ENCODE assay signal across 9 cellular contexts in the genomic region with DNA sequence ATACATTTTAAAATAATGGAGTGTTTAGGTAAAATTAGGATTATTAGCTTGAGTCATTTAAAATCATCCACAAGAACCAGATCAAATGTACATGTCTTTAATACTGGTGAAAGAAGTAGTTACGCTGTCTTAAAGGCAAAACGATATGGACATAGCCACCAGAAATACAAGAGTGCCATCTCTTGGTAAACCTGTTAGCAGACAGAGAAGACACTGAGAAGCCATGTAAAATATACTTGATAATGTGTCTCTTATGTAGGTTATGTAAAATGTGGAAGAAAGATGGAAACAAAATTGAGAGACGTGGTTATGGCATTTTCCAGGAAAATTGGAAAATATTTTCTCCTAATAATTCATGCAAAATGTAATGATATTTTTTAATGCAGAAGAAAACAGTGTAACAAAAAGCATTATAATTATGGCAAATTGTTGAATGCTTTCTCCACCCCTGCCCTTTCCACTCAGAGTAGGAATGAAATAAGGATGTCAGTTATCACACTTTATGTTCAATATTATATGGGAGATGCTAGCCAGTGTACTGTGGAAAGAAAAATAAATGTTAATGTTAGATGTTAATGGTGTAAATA. TPM values are rescaled to one million over a fixed set of nuclear protein-coding genes. Genes with fewer than 3 reads are reported as not detected.
DNase-seq lines count a peak whose midpoint lies in the region; ATAC-seq and TF ChIP-seq lines count a peak whose summit lies in the region.
"Had no signal": no experiment of that assay in that cellular context is flagged by ENCODE, and none has a peak within 500 bp of the region (broad histone marks: within the 10 kb centered on the region; RNA-seq: fewer than 3 reads in every experiment).

No MANE protein-coding gene starts in this region.

- H3K27me3 Mint-ChIP-seq in activated naive CD4-positive, alpha-beta T cell treated with anti-CD3 and anti-CD28 coated beads for 36 hours (ENCODE audit: low read depth): no peaks in the 10 kb centered on the region
- H3K27me3 Mint-ChIP-seq: activated naive CD4-positive, alpha-beta T cell treated with anti-CD3 and anti-CD28 coated beads, Interleukin-2, amount 50 U/mL, for 24 hours had no signal

- TF ChIP-seq POLR2A in ovary (IDR thresholded peaks at IDR 0.05): no peak

- H3K36me3 ChIP-seq in WERI-Rb-1 (no peaks in the 10 kb centered on the region), ovary (no peaks in the 10 kb centered on the region), aorta (ENCODE audit: control insufficient read depth in 1 of 2, insufficient read depth in 2 of 2, low read length in 1 of 2) (no peaks in the 10 kb centered on the region)

- intact Hi-C loops in activated naive CD4-positive, alpha-beta T cell treated with anti-CD3 and anti-CD28 coated beads for 36 hours (cut with micrococcal nuclease): loop anchor here (1.0 to 10.0 kb wide), 5 partner anchors 154 to 668 kb away; a partner anchor contains a TSS
- intact Hi-C loops in ovary (cut with DNase I): no loop called here
- intact Hi-C loops in aorta (cut with DNase I): loop anchor here in 1 of 2 donors (5.0 kb wide), 1 partner anchor 155 kb away; no protein-coding TSS in a partner anchor

- H3K9me3 ChIP-seq in WERI-Rb-1 (ENCODE audit: severe bottlenecking): peaks cover 4% of the 10 kb centered on the region
- H3K9me3 ChIP-seq in ovary: no peaks in the 10 kb centered on the region
- H3K9me3 ChIP-seq in aorta (ENCODE audit: control insufficient read depth, low read length): no peaks in the 10 kb centered on the region

- 27 to 39% (median 30%) methylated on average over 3 of the region's 3 CpGs for WGBS in ovary, 3 donors
- WGBS in aorta, 2 donors: 39% methylated on average over 3 of the region's 3 CpGs

- CTCF ChIA-PET in activated naive CD4-positive, alpha-beta T cell treated with anti-CD3 and anti-CD28 coated beads for 36 hours (lab: Charles Lee): interaction anchor here (0.6 to 2.2 kb wide), 7 partner anchors 23 to 292 kb away, joined by 3 to 8 read pairs (median 5); no protein-coding TSS in a partner anchor

- H3K4me1 ChIP-seq in ovary (ENCODE audit: insufficient read depth) (no peaks in the 10 kb centered on the region), aorta (ENCODE audit: control insufficient read depth in 1 of 2, insufficient read depth in 2 of 2, low read length in 2 of 2) (no peaks in the 10 kb centered on the region)

- TF ChIP-seq EP300 in ovary (IDR thresholded peaks at IDR 0.05): no peak

- peak; percentile 12 for DNase-seq in activated naive CD4-positive, alpha-beta T cell treated with anti-CD3 and anti-CD28 coated beads for 36 hours
- DNase-seq in activated naive CD4-positive, alpha-beta T cell treated with anti-CD3 and anti-CD28 coated beads, Interleukin-2, amount 50 U/mL, for 16 hours: no peak
- DNase-seq in NCI-H1694 treated with DMSO at 0.1 percent for 48 hours (lab: John Stamatoyannopoulos, UW) (peak; percentile 49), WERI-Rb-1 (no peak), left kidney (ENCODE audit: low read depth, low spot score) (peak; percentile 52), ovary (no peak), aorta (no peak), T1000 (lab: John Stamatoyannopoulos, UW) (no peak)

- H3K27ac Mint-ChIP-seq in activated naive CD4-positive, alpha-beta T cell treated with anti-CD3 and anti-CD28 coated beads for 36 hours: no peak overlapping the region
- H3K27ac Mint-ChIP-seq: activated naive CD4-positive, alpha-beta T cell treated with anti-CD3 and anti-CD28 coated beads, Interleukin-2, amount 50 U/mL, for 24 hours had no signal

- H3K9me3 Mint-ChIP-seq in activated naive CD4-positive, alpha-beta T cell treated with anti-CD3 and anti-CD28 coated beads for 36 hours: peaks cover 11% of the 10 kb centered on the region
- H3K9me3 Mint-ChIP-seq: activated naive CD4-positive, alpha-beta T cell treated with anti-CD3 and anti-CD28 coated beads, Interleukin-2, amount 50 U/mL, for 24 hours had no signal

- peaks cover 18% of the 10 kb centered on the region for H3K4me1 Mint-ChIP-seq in activated naive CD4-positive, alpha-beta T cell treated with anti-CD3 and anti-CD28 coated beads for 36 hours (ENCODE audit: low read depth)

- H3K36me3 Mint-ChIP-seq in activated naive CD4-positive, alpha-beta T cell treated with anti-CD3 and anti-CD28 coated beads for 36 hours (ENCODE audit: low read depth): peaks cover 2% of the 10 kb centered on the region
- H3K36me3 Mint-ChIP-seq: activated naive CD4-positive, alpha-beta T cell treated with anti-CD3 and anti-CD28 coated beads, Interleukin-2, amount 50 U/mL, for 24 hours had no signal

- H3K4me3 ChIP-seq in WERI-Rb-1 (ENCODE audit: low read depth, low read length): no peak overlapping the region
- no peak overlapping the region for H3K4me3 ChIP-seq in ovary
- H3K4me3 ChIP-seq in aorta (ENCODE audit: low read length in 2 of 2): no peak overlapping the region

- H3K4me3 Mint-ChIP-seq in activated naive CD4-positive, alpha-beta T cell treated with anti-CD3 and anti-CD28 coated beads for 36 hours: no peak overlapping the region
- H3K4me3 Mint-ChIP-seq: activated naive CD4-positive, alpha-beta T cell treated with anti-CD3 and anti-CD28 coated beads, Interleukin-2, amount 50 U/mL, for 24 hours had no signal

- no peak overlapping the region for H3K27ac ChIP-seq in WERI-Rb-1
- no peak overlapping the region for H3K27ac ChIP-seq in ovary
- H3K27ac ChIP-seq in aorta (ENCODE audit: low read depth in 1 of 2, low read length in 2 of 2): no peak overlapping the region

- H3K27me3 ChIP-seq in WERI-Rb-1 (ENCODE audit: insufficient read depth, low read depth, severe bottlenecking): no peaks in the 10 kb centered on the region
- H3K27me3 ChIP-seq in ovary: no peaks in the 10 kb centered on the region
- no peaks in the 10 kb centered on the region for H3K27me3 ChIP-seq in aorta (ENCODE audit: control insufficient read depth in 1 of 2, insufficient read depth in 2 of 2, low read length in 1 of 2)

- no peak for ATAC-seq in aorta (ENCODE audit: low FRiP score)

- TF ChIP-seq CTCF in WERI-Rb-1 (IDR thresholded peaks at IDR 0.05; ENCODE audit: low read depth, low read length) (peak; percentile 59), ovary (IDR thresholded peaks at IDR 0.05) (no peak)

RNA-seq across cellular contexts. Expression of a gene that starts 12.2 kb away (rescaled TPM):
- total RNA-seq in activated naive CD4-positive, alpha-beta T cell treated with anti-CD3 and anti-CD28 coated beads for 36 hours: under 1 TPM; 0.07 to 0.14 TPM
- not detected for total RNA-seq in ovary
- polyA plus RNA-seq in ovary: not detected
- not detected for total RNA-seq in aorta
- polyA plus RNA-seq in aorta: not detected

RNA-seq across cellular contexts. Expression of a gene that starts 19.9 kb away (rescaled TPM):
- total RNA-seq in activated naive CD4-positive, alpha-beta T cell treated with anti-CD3 and anti-CD28 coated beads for 36 hours: 10 to 100 TPM; 19.1 to 19.7 TPM
- total RNA-seq in ovary (1 to 10 TPM; 4.6 to 8.3 (median 6.4) TPM), aorta (10 to 100 TPM; 24.3 to 24.8 TPM)
- polyA plus RNA-seq in ovary (10 to 100 TPM in 1 of 2 donors, 1 to 10 TPM in 1; 3.8 to 10.3 TPM), aorta (10 to 100 TPM in 1 of 2 donors, 1 to 10 TPM in 1; 6.4 to 11.9 TPM)

Comparison
In these comparisons a context has a peak if more than half of its experiments do, and no peak if none do; other contexts are left out.
1. DNase-seq: peak in activated naive CD4-positive, alpha-beta T cell treated with anti-CD3 and anti-CD28 coated beads for 36 hours (single experiment), NCI-H1694 treated with DMSO at 0.1 percent for 48 hours (single experiment) and left kidney (single experiment); none in activated naive CD4-positive, alpha-beta T cell treated with anti-CD3 and anti-CD28 coated beads, Interleukin-2, amount 50 U/mL, for 16 hours (single experiment), WERI-Rb-1 (single experiment), ovary (0 of 5), aorta (0 of 2) and T1000 (single experiment).